Comparison of ENCODE assay signal across 1 cellular context in genomic region chr12:12505544-12506501, GRCh38.
TF ChIP-seq lines count a peak whose summit lies in the region.

No MANE protein-coding gene starts in this region.

TF ChIP-seq in WTC11, 78 proteins besides CTCF, POLR2A, EP300 and RAD21 (continued from another document):
- TF ChIP-seq E2F1 (CRISPR knock-in tag; IDR thresholded peaks at IDR 0.05): no peak
- no peak for TF ChIP-seq ZNF396 (CRISPR knock-in tag; IDR thresholded peaks at IDR 0.05; ENCODE audit: borderline replicate concordance)
- TF ChIP-seq ZMAT4 (CRISPR knock-in tag; IDR thresholded peaks at IDR 0.05): no peak
- no peak for TF ChIP-seq SOX15 (CRISPR knock-in tag; IDR thresholded peaks at IDR 0.05)
- no peak for TF ChIP-seq EMX1 (CRISPR knock-in tag; IDR thresholded peaks at IDR 0.05)
- TF ChIP-seq ZNF121 (CRISPR knock-in tag; IDR thresholded peaks at IDR 0.05): no peak
- TF ChIP-seq CREM (CRISPR knock-in tag; IDR thresholded peaks at IDR 0.05): no peak
- TF ChIP-seq JAZF1 (CRISPR knock-in tag; IDR thresholded peaks at IDR 0.05): no peak
- no peak for TF ChIP-seq ZNF425 (CRISPR knock-in tag; conservative IDR thresholded peaks at IDR 0.05)
- TF ChIP-seq IRF2 (CRISPR knock-in tag; IDR thresholded peaks at IDR 0.05; ENCODE audit: borderline replicate concordance, low read depth): no peak
- TF ChIP-seq HMGA2 (CRISPR knock-in tag; IDR thresholded peaks at IDR 0.05): no peak
- TF ChIP-seq USF2 (CRISPR knock-in tag; IDR thresholded peaks at IDR 0.05): no peak
- no peak for TF ChIP-seq ZNF416 (CRISPR knock-in tag; IDR thresholded peaks at IDR 0.05)
- TF ChIP-seq ZNF281 (CRISPR knock-in tag; IDR thresholded peaks at IDR 0.05): no peak
- TF ChIP-seq TCF7 (CRISPR knock-in tag; IDR thresholded peaks at IDR 0.05; ENCODE audit: low read depth): no peak
